In the genomic region with DNA sequence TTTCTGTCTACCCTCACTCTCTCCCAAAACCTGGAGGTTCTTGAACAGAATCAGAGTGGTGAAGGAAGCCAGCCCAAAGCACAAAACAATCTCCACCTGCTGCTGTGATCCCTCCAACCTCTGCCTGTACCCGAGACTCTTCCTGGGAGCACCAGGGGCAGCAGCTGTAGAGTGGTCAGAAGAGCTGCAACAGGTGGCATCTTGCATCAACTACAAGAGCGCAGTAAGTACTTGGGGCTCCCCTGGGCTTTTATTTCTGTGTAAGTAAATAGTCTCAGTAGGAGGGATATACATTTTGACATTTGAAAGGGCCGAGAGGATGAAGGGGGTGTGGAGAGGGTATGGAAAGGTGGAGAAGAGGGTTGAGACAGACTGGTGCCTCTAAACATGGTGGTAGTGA, we compare ENCODE assay signal across 2 cellular contexts.
TF ChIP-seq lines count a peak whose summit lies in the region.

No MANE protein-coding gene starts in this region.

TF ChIP-seq in GM23338, 12 proteins besides CTCF, POLR2A, EP300 and RAD21 (continues in another document):
- TF ChIP-seq EZH2phosphoT487 (IDR thresholded peaks at IDR 0.05; ENCODE audit: unreplicated experiment) (no peak), ZNF114 (CRISPR knock-in tag; IDR thresholded peaks at IDR 0.05) (no peak), POLR2AphosphoS5 (IDR thresholded peaks at IDR 0.05; ENCODE audit: low read depth) (no peak), EZH2 (IDR thresholded peaks at IDR 0.05; ENCODE audit: low read depth, unreplicated experiment) (no peak), ZNF462 (CRISPR knock-in tag; IDR thresholded peaks at IDR 0.05) (no peak), STAT1 (IDR thresholded peaks at IDR 0.05; ENCODE audit: unreplicated experiment) (no peak), NANOG (IDR thresholded peaks at IDR 0.05; ENCODE audit: borderline replicate concordance) (no peak), ZNF331 (CRISPR knock-in tag; IDR thresholded peaks at IDR 0.05; ENCODE audit: low read depth) (no peak), REST (IDR thresholded peaks at IDR 0.05; ENCODE audit: unreplicated experiment) (no peak)
- TF ChIP-seq, protein P1, sequence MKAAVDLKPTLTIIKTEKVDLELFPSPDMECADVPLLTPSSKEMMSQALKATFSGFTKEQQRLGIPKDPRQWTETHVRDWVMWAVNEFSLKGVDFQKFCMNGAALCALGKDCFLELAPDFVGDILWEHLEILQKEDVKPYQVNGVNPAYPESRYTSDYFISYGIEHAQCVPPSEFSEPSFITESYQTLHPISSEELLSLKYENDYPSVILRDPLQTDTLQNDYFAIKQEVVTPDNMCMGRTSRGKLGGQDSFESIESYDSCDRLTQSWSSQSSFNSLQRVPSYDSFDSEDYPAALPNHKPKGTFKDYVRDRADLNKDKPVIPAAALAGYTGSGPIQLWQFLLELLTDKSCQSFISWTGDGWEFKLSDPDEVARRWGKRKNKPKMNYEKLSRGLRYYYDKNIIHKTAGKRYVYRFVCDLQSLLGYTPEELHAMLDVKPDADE (IDR thresholded peaks at IDR 0.05): no peak

TF ChIP-seq in IMR-90, 13 proteins besides CTCF, POLR2A, EP300 and RAD21:
- TF ChIP-seq, protein P2, sequence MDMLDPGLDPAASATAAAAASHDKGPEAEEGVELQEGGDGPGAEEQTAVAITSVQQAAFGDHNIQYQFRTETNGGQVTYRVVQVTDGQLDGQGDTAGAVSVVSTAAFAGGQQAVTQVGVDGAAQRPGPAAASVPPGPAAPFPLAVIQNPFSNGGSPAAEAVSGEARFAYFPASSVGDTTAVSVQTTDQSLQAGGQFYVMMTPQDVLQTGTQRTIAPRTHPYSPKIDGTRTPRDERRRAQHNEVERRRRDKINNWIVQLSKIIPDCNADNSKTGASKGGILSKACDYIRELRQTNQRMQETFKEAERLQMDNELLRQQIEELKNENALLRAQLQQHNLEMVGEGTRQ (IDR thresholded peaks at IDR 0.05; ENCODE audit: low read depth, low read length): no peak
- no peak for TF ChIP-seq CEBPB (IDR thresholded peaks at IDR 0.05; ENCODE audit: low read depth, low read length)
- TF ChIP-seq NFE2L2 (IDR thresholded peaks at IDR 0.05; ENCODE audit: low read depth, low read length): no peak
- TF ChIP-seq MXI1 (IDR thresholded peaks at IDR 0.05; ENCODE audit: borderline replicate concordance, low read depth, low read length): no peak
- no peak for TF ChIP-seq RFX5 (IDR thresholded peaks at IDR 0.05; ENCODE audit: low read depth, low read length)
- no peak for TF ChIP-seq RCOR1 (IDR thresholded peaks at IDR 0.05; ENCODE audit: insufficient replicate concordance, low read length)
- TF ChIP-seq BHLHE40 (IDR thresholded peaks at IDR 0.05; ENCODE audit: low read depth, low read length): no peak
- TF ChIP-seq FOS (IDR thresholded peaks at IDR 0.05; ENCODE audit: low read depth, low read length): no peak
- TF ChIP-seq, protein P3, sequence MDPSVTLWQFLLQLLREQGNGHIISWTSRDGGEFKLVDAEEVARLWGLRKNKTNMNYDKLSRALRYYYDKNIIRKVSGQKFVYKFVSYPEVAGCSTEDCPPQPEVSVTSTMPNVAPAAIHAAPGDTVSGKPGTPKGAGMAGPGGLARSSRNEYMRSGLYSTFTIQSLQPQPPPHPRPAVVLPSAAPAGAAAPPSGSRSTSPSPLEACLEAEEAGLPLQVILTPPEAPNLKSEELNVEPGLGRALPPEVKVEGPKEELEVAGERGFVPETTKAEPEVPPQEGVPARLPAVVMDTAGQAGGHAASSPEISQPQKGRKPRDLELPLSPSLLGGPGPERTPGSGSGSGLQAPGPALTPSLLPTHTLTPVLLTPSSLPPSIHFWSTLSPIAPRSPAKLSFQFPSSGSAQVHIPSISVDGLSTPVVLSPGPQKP (IDR thresholded peaks at IDR 0.05; ENCODE audit: borderline replicate concordance, low read depth, low read length): no peak
- TF ChIP-seq SMC3 (IDR thresholded peaks at IDR 0.05; ENCODE audit: low read depth, low read length): no peak
- no peak for TF ChIP-seq MAZ (IDR thresholded peaks at IDR 0.05; ENCODE audit: borderline replicate concordance, low read depth, low read length)
- no peak for TF ChIP-seq CHD1 (IDR thresholded peaks at IDR 0.05; ENCODE audit: low read depth, low read length)
- TF ChIP-seq MAFK (IDR thresholded peaks at IDR 0.05; ENCODE audit: low read depth, low read length): no peak
